ENCODE assay signal across 9 cellular contexts in genomic region chr18:31497404-31497710, GRCh38. TPM values are rescaled to one million over a fixed set of nuclear protein-coding genes. Genes with fewer than 3 reads are reported as not detected.
A peak's percentile ranks its signal among the peaks of the same experiment; 100 is the strongest.
DNase-seq lines count a peak whose midpoint lies in the region; ATAC-seq, FAIRE-seq and TF ChIP-seq lines count a peak whose summit lies in the region.
"Had no signal": no experiment of that assay in that cellular context is flagged by ENCODE, and none has a peak within 500 bp of the region (broad histone marks: within the 10 kb centered on the region; RNA-seq: fewer than 3 reads in every experiment).

No MANE protein-coding gene starts in this region.

- TF ChIP-seq CTCF in KMS-11 (conservative IDR thresholded peaks at IDR 0.05; ENCODE audit: low read depth, low read length) (no peak), bronchial epithelial cell (IDR thresholded peaks at IDR 0.05; ENCODE audit: insufficient read depth, low read length, severe bottlenecking) (no peak), right lobe of liver (IDR thresholded peaks at IDR 0.05) (no peak), testis (IDR thresholded peaks at IDR 0.05) (no peak), uterus (IDR thresholded peaks at IDR 0.05) (no peak)

- H3K36me3 ChIP-seq in KMS-11 (ENCODE audit: insufficient read depth) (no peaks in the 10 kb centered on the region), bronchial epithelial cell (ENCODE audit: control insufficient read depth, insufficient read depth, low read length) (peaks cover 2% of the 10 kb centered on the region), right lobe of liver (no peaks in the 10 kb centered on the region), testis (ENCODE audit: low read depth, missing control alignments) (no peaks in the 10 kb centered on the region), uterus (no peaks in the 10 kb centered on the region)

- TF ChIP-seq POLR2A in right lobe of liver (IDR thresholded peaks at IDR 0.05) (no peak), testis (IDR thresholded peaks at IDR 0.05) (no peak), uterus (IDR thresholded peaks at IDR 0.05) (no peak)

- H3K4me1 ChIP-seq in KMS-11 (ENCODE audit: low read depth, poor library complexity, severe bottlenecking) (peaks cover 27% of the 10 kb centered on the region), right lobe of liver (no peaks in the 10 kb centered on the region), testis (no peaks in the 10 kb centered on the region), uterus (no peaks in the 10 kb centered on the region)

- ATAC-seq in right lobe of liver (peak; percentile 57 to 73 (median 65)), GM18907 (IDR thresholded peaks at IDR 0.05; ENCODE audit: unreplicated experiment) (no peak), HG03095 (IDR thresholded peaks at IDR 0.05; ENCODE audit: unreplicated experiment) (no peak)

- H3K27ac ChIP-seq in KMS-11 (no peak overlapping the region), right lobe of liver (peak overlapping the region; percentile 61 to 71 (median 70)), testis (no peak overlapping the region), uterus (peak overlapping the region in 1 of 2 donors; percentile 48)

- 61% methylated on average over 2 of the region's 13 CpGs for WGBS in right lobe of liver (ENCODE audit: insufficient coverage, low coverage, low lambda C conversion rate, missing lambda C conversion rate)
- WGBS in testis, 2 donors, result 39 to 69% methylated on average over 4 to 13 of the region's 13 CpGs

- H3K9ac ChIP-seq in KMS-11, result no peak overlapping the region

- no peaks in the 10 kb centered on the region for H4K20me1 ChIP-seq in KMS-11 (ENCODE audit: insufficient read depth)

- H3K9me3 ChIP-seq in right lobe of liver, result no peaks in the 10 kb centered on the region
- no peaks in the 10 kb centered on the region for H3K9me3 ChIP-seq in testis
- H3K9me3 ChIP-seq in uterus, result no peaks in the 10 kb centered on the region

- peaks cover 35% of the 10 kb centered on the region; the same call in 1 of the 2 replicates for H3K79me2 ChIP-seq in KMS-11 (ENCODE audit: insufficient read depth, low read depth)

- H3K4me3 ChIP-seq in KMS-11 (IDR thresholded peaks at IDR 0.05; ENCODE audit: insufficient read depth, low read depth, low read length) (no peak overlapping the region), bronchial epithelial cell (ENCODE audit: low read depth, low read length) (peak overlapping the region; percentile 74), right lobe of liver (peak overlapping the region; percentile 62 to 81 (median 68)), testis (peak overlapping the region; percentile 54 to 60), uterus (no peak overlapping the region)

- peak overlapping the region; percentile 89; the same call in 1 of the 2 replicates for H2AFZ ChIP-seq in KMS-11 (ENCODE audit: low read depth)

- DNase-seq in bronchial epithelial cell (ENCODE audit: low read depth) (no peak), right lobe of liver (peak in 2 of 3 donors; percentile 60 to 61), testis (no peak), uterus (no peak)

- H3K27me3 ChIP-seq in KMS-11 (ENCODE audit: insufficient read depth, low read depth), result no peaks in the 10 kb centered on the region
- H3K27me3 ChIP-seq in bronchial epithelial cell (ENCODE audit: control insufficient read depth, insufficient read depth, low read length), result no peaks in the 10 kb centered on the region
- H3K27me3 ChIP-seq in right lobe of liver, result no peaks in the 10 kb centered on the region
- no peaks in the 10 kb centered on the region for H3K27me3 ChIP-seq in testis
- no peaks in the 10 kb centered on the region for H3K27me3 ChIP-seq in uterus

- 0 out of 2 replicates have a peak overlapping the region, but pooled peaks have one; percentile 83 for H3K4me2 ChIP-seq in KMS-11

- FAIRE-seq in bronchial epithelial cell (lab: Jason Lieb, UNC), result no peak
- FAIRE-seq: endometrium had no signal

- intact Hi-C loops in right lobe of liver (cut with DNase I) (no loop called here), testis (cut with DNase I; ENCODE audit: low total_unique reads) (no loop called here), uterus (cut with DNase I; ENCODE audit: low total_unique reads) (no loop called here)

RNA-seq across cellular contexts. Expression of gene DSG2, which starts 0.6 kb away (rescaled TPM):
- total RNA-seq in bronchial epithelial cell (91.5 and 110 TPM in 2 replicates), right lobe of liver (10 to 100 TPM in 5 of 6 experiments, 1 to 10 TPM in 1; 9.8 to 27.0 (median 16.4) TPM), testis (1 to 10 TPM; 5.9 to 7.0 TPM), uterus (10 to 100 TPM in 1 of 4 donors, 1 to 10 TPM in 3; 3.5 to 25.0 (median 7.9) TPM)
- polyA plus RNA-seq in testis (ENCODE audit: insufficient read depth, low read depth, low replicate concordance), result 8.6 TPM

RNA-seq across cellular contexts. Expression of gene DSG3, which starts 49.8 kb away (rescaled TPM):
- total RNA-seq in bronchial epithelial cell (271 and 688 TPM in 2 replicates), right lobe of liver (under 1 TPM in 1 of 6 experiments, not detected in 5; 0.09 TPM), testis (under 1 TPM; 0.16 to 0.19 TPM), uterus (under 1 TPM in 2 of 4 donors, not detected in 2; 0.07 to 0.12 TPM)
- polyA plus RNA-seq in testis (ENCODE audit: insufficient read depth, low read depth, low replicate concordance), result 0.16 TPM
- total RNA-seq: activated CD4-positive, alpha-beta memory T cell treated with anti-CD3 and anti-CD28 coated beads for 36 hours had no signal

Comparison
In these comparisons a context has a peak if more than half of its experiments do, and no peak if none do; other contexts are left out.
1. H3K27ac ChIP-seq: peak in right lobe of liver (3 of 3); none in KMS-11 (single experiment) and testis (0 of 2).
2. H3K4me3 ChIP-seq: peak in bronchial epithelial cell (single experiment), right lobe of liver (3 of 3) and testis (2 of 2); none in KMS-11 (single experiment) and uterus (0 of 2).
3. DNase-seq: peak in right lobe of liver (2 of 3); none in bronchial epithelial cell (single experiment), testis (single experiment) and uterus (0 of 2).
4. ATAC-seq: peak in right lobe of liver (4 of 4); none in GM18907 (single experiment) and HG03095 (single experiment).
5. RNA of gene DSG3, which starts 49.8 kb away (total RNA-seq): 271 to 688 TPM in bronchial epithelial cell; 0.16 to 0.19 TPM in testis, 0.07 to 0.12 TPM in uterus and 0.09 TPM in right lobe of liver; every median in the first group is over 100 times any median in the second.